Comparison of ENCODE assay signal across 14 cellular contexts in the genomic region with DNA sequence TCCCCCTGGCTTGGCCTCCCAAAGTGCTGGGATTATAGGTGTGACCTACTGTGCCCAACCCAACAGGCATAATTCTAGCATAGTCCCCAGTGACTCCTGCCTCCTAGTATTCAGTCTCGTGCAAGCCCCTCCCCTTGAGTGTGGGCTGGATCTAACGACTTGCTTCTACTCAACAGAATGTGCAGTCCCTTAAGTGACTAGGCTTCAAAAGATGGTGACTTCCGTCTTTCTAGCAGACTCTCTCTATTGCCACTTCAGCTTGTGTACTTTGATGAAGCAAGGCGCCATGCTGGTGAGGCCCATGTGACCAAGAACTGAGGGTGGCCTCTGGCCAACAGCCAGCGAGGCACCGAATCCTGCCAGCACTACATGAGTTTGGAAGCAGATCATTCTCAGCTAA.
A peak's percentile ranks its signal among the peaks of the same experiment; 100 is the strongest.
DNase-seq lines count a peak whose midpoint lies in the region; ATAC-seq and TF ChIP-seq lines count a peak whose summit lies in the region.
"Had no signal": no experiment of that assay in that cellular context is flagged by ENCODE, and none has a peak within 500 bp of the region (broad histone marks: within the 10 kb centered on the region; RNA-seq: fewer than 3 reads in every experiment).

No MANE protein-coding gene starts in this region.

- H3K27me3 ChIP-seq in stomach: no peaks in the 10 kb centered on the region
- H3K27me3 ChIP-seq in testis: no peaks in the 10 kb centered on the region
- H3K27me3 ChIP-seq: BLaER1, heart left ventricle had no signal

- no peak overlapping the region for H3K4me3 Mint-ChIP-seq in activated CD4-positive, alpha-beta memory T cell treated with anti-CD3 and anti-CD28 coated beads, Interleukin-2, amount 10 ng/mL, durations not matched to agents 7 days and 5 days
- H3K4me3 Mint-ChIP-seq in effector memory CD8-positive, alpha-beta T cell: peak overlapping the region; percentile 66 to 74

- H3K9me3 Mint-ChIP-seq in activated CD4-positive, alpha-beta memory T cell treated with anti-CD3 and anti-CD28 coated beads, Interleukin-2, amount 10 ng/mL, durations not matched to agents 7 days and 5 days: no peaks in the 10 kb centered on the region
- H3K9me3 Mint-ChIP-seq in effector memory CD8-positive, alpha-beta T cell: no peaks in the 10 kb centered on the region

- peaks cover 20 to 32% (median 26%) of the 10 kb centered on the region in 4 donors for H3K4me1 ChIP-seq in stomach
- peaks cover 8% of the 10 kb centered on the region for H3K4me1 ChIP-seq in testis

- no peaks in the 10 kb centered on the region for H3K9me3 ChIP-seq in stomach
- H3K9me3 ChIP-seq in testis: no peaks in the 10 kb centered on the region
- H3K9me3 ChIP-seq: BLaER1, heart left ventricle had no signal

- CTCF ChIA-PET in activated CD4-positive, alpha-beta memory T cell treated with anti-CD3 and anti-CD28 coated beads, Interleukin-2, amount 10 ng/mL, durations not matched to agents 7 days and 5 days (lab: Charles Lee): interaction anchor here (2.1 kb wide), 1 partner anchor 328 kb away, joined by 5 read pairs; no protein-coding TSS in a partner anchor

- H3K4me3 ChIP-seq in stomach (no peak overlapping the region), testis (no peak overlapping the region)
- H3K4me3 ChIP-seq: BLaER1, heart left ventricle had no signal

- peak; percentile 49 for ATAC-seq in effector memory CD8-positive, alpha-beta T cell (replicated peaks)
- no peak for ATAC-seq in GM19455 (IDR thresholded peaks at IDR 0.05; ENCODE audit: unreplicated experiment)
- ATAC-seq: heart left ventricle had no signal

- intact Hi-C loops in stomach (cut with DNase I; ENCODE audit: low total_unique reads) (loop anchor here (10.0 kb wide), 1 partner anchor 319 kb away; no protein-coding TSS in a partner anchor), testis (cut with DNase I; ENCODE audit: low total_unique reads) (loop anchor here (10.0 kb wide), 1 partner anchor 329 kb away; no protein-coding TSS in a partner anchor)

- POLR2A ChIA-PET in activated CD4-positive, alpha-beta memory T cell treated with anti-CD3 and anti-CD28 coated beads, Interleukin-2, amount 10 ng/mL, durations not matched to agents 7 days and 5 days (lab: Charles Lee): interaction anchor here (1.0 to 2.3 kb wide), 5 partner anchors 38 to 277 kb away, joined by 3 to 8 read pairs (median 4); no protein-coding TSS in a partner anchor

- TF ChIP-seq CTCF in stomach (IDR thresholded peaks at IDR 0.05): no peak
- TF ChIP-seq CTCF in testis (IDR thresholded peaks at IDR 0.05): no peak

- TF ChIP-seq EP300 in stomach (IDR thresholded peaks at IDR 0.05): no peak

- peak; percentile 56 for DNase-seq in stimulated activated CD4-positive, alpha-beta T cell treated with anti-CD3 and anti-CD28 coated beads, Interleukin-1b, Interleukin-23, amount 100 ng/mL, for 48 hours
- no peak for DNase-seq in stimulated activated CD4-positive, alpha-beta T cell treated with anti-CD3 and anti-CD28 coated beads, Interleukin-2, amount 100 ng/mL, for 48 hours
- peak; percentile 50 for DNase-seq in activated CD4-positive, alpha-beta memory T cell treated with anti-CD3 and anti-CD28 coated beads, Interleukin-2, amount 10 ng/mL, durations not matched to agents 7 days and 5 days
- DNase-seq in effector memory CD8-positive, alpha-beta T cell: peak in 1 of 3 experiments; percentile 40
- DNase-seq in stomach: no peak
- DNase-seq in testis: no peak
- no peak for DNase-seq in NCI-H2081 (lab: John Stamatoyannopoulos, UW)
- DNase-seq: cortex of kidney, heart left ventricle, mammary epithelial cell, NCI-H1930, SHP77 treated with DMSO at 0.1 percent for 48 hours had no signal

- TF ChIP-seq POLR2A in stomach (IDR thresholded peaks at IDR 0.05): no peak
- TF ChIP-seq POLR2A in testis (IDR thresholded peaks at IDR 0.05): no peak

- peak overlapping the region; percentile 96 for H3K27ac Mint-ChIP-seq in activated CD4-positive, alpha-beta memory T cell treated with anti-CD3 and anti-CD28 coated beads, Interleukin-2, amount 10 ng/mL, durations not matched to agents 7 days and 5 days
- H3K27ac Mint-ChIP-seq in effector memory CD8-positive, alpha-beta T cell: peak overlapping the region; percentile 95

- H3K27ac ChIP-seq in stomach (no peak overlapping the region), testis (no peak overlapping the region)
- H3K27ac ChIP-seq: BLaER1 had no signal

- H3K4me1 Mint-ChIP-seq in activated CD4-positive, alpha-beta memory T cell treated with anti-CD3 and anti-CD28 coated beads, Interleukin-2, amount 10 ng/mL, durations not matched to agents 7 days and 5 days: peaks cover 67% of the 10 kb centered on the region
- H3K4me1 Mint-ChIP-seq in effector memory CD8-positive, alpha-beta T cell (ENCODE audit: low read depth in 2 of 2): peaks cover 39 to 77% of the 10 kb centered on the region in 2 donors

- H3K36me3 ChIP-seq in stomach (peaks cover 9 to 48% (median 40%) of the 10 kb centered on the region in 4 donors), testis (ENCODE audit: low read depth, missing control alignments) (no peaks in the 10 kb centered on the region)

- H3K27me3 Mint-ChIP-seq in activated CD4-positive, alpha-beta memory T cell treated with anti-CD3 and anti-CD28 coated beads, Interleukin-2, amount 10 ng/mL, durations not matched to agents 7 days and 5 days: no peaks in the 10 kb centered on the region
- no peaks in the 10 kb centered on the region for H3K27me3 Mint-ChIP-seq in effector memory CD8-positive, alpha-beta T cell

- 79 to 89% (median 85%) methylated on average over 6 of the region's 6 CpGs for WGBS in stomach, 5 donors
- WGBS in testis, 2 donors: 92 to 100% methylated on average over 3 to 6 of the region's 6 CpGs

- peaks cover 72% of the 10 kb centered on the region for H3K36me3 Mint-ChIP-seq in activated CD4-positive, alpha-beta memory T cell treated with anti-CD3 and anti-CD28 coated beads, Interleukin-2, amount 10 ng/mL, durations not matched to agents 7 days and 5 days (ENCODE audit: low read depth)
- H3K36me3 Mint-ChIP-seq in effector memory CD8-positive, alpha-beta T cell (ENCODE audit: insufficient read depth): peaks cover 77% of the 10 kb centered on the region

Comparison
In these comparisons a context has a peak if more than half of its experiments do, and no peak if none do; other contexts are left out.
1. DNase-seq: peak in stimulated activated CD4-positive, alpha-beta T cell treated with anti-CD3 and anti-CD28 coated beads, Interleukin-1b, Interleukin-23, amount 100 ng/mL, for 48 hours (single experiment) and activated CD4-positive, alpha-beta memory T cell treated with anti-CD3 and anti-CD28 coated beads, Interleukin-2, amount 10 ng/mL, durations not matched to agents 7 days and 5 days (single experiment); none in stimulated activated CD4-positive, alpha-beta T cell treated with anti-CD3 and anti-CD28 coated beads, Interleukin-2, amount 100 ng/mL, for 48 hours (0 of 2), stomach (single experiment), testis (single experiment) and NCI-H2081 (0 of 2).